ENCODE assay signal across 12 cellular contexts in genomic region chr2:190563109-190563508, GRCh38. TPM values are rescaled to one million over a fixed set of nuclear protein-coding genes. Genes with fewer than 3 reads are reported as not detected.
DNase-seq lines count a peak whose midpoint lies in the region; ATAC-seq, FAIRE-seq and TF ChIP-seq lines count a peak whose summit lies in the region.
"Had no signal": no experiment of that assay in that cellular context is flagged by ENCODE, and none has a peak within 500 bp of the region (broad histone marks: within the 10 kb centered on the region; RNA-seq: fewer than 3 reads in every experiment).

No MANE protein-coding gene starts in this region.

- peaks cover 18% of the 10 kb centered on the region for H3K36me3 Mint-ChIP-seq in activated CD8-positive, alpha-beta memory T cell treated with anti-CD3 and anti-CD28 coated beads, Interleukin-2, amount 10 ng/mL, durations not matched to agents 7 days and 5 days
- H3K36me3 Mint-ChIP-seq in natural killer cell: peaks cover 19% of the 10 kb centered on the region

- no peak for TF ChIP-seq CTCF in natural killer cell (IDR thresholded peaks at IDR 0.05)

- H3K27ac Mint-ChIP-seq in activated CD8-positive, alpha-beta memory T cell treated with anti-CD3 and anti-CD28 coated beads, Interleukin-2, amount 10 ng/mL, durations not matched to agents 7 days and 5 days: no peak overlapping the region
- H3K27ac Mint-ChIP-seq in natural killer cell: peak overlapping the region; percentile 18 to 70

- peaks cover 11% of the 10 kb centered on the region for H3K9me3 Mint-ChIP-seq in activated CD8-positive, alpha-beta memory T cell treated with anti-CD3 and anti-CD28 coated beads, Interleukin-2, amount 10 ng/mL, durations not matched to agents 7 days and 5 days (ENCODE audit: low read depth)
- peaks cover 5 to 10% of the 10 kb centered on the region in 2 donors for H3K9me3 Mint-ChIP-seq in natural killer cell

- H3K4me3 Mint-ChIP-seq in activated CD8-positive, alpha-beta memory T cell treated with anti-CD3 and anti-CD28 coated beads, Interleukin-2, amount 10 ng/mL, durations not matched to agents 7 days and 5 days: no peak overlapping the region
- no peak overlapping the region for H3K4me3 Mint-ChIP-seq in natural killer cell

- peaks cover 4% of the 10 kb centered on the region for H3K4me1 Mint-ChIP-seq in activated CD8-positive, alpha-beta memory T cell treated with anti-CD3 and anti-CD28 coated beads, Interleukin-2, amount 10 ng/mL, durations not matched to agents 7 days and 5 days
- H3K4me1 Mint-ChIP-seq in natural killer cell: peaks cover 7 to 22% of the 10 kb centered on the region in 2 donors

- ATAC-seq in activated CD8-positive, alpha-beta memory T cell treated with anti-CD3 and anti-CD28 coated beads, Interleukin-2, amount 10 ng/mL, durations not matched to agents 7 days and 5 days: no peak
- peak; percentile 57 to 82 (median 71) for ATAC-seq in natural killer cell
- ATAC-seq: left colon had no signal

- in situ Hi-C loops in G401 (cut with HindIII; ENCODE audit: low sequenced_read_pairs): no loop called here

- CTCF ChIA-PET in activated CD8-positive, alpha-beta memory T cell treated with anti-CD3 and anti-CD28 coated beads, Interleukin-2, amount 10 ng/mL, durations not matched to agents 7 days and 5 days (lab: Charles Lee): interaction anchor here (2.3 kb wide), 1 partner anchor 19 kb away, joined by 7 read pairs; no protein-coding TSS in a partner anchor

- FAIRE-seq in HTR-8/SVneo (lab: Jason Lieb, UNC): no peak

- no peaks in the 10 kb centered on the region for H3K27me3 Mint-ChIP-seq in activated CD8-positive, alpha-beta memory T cell treated with anti-CD3 and anti-CD28 coated beads, Interleukin-2, amount 10 ng/mL, durations not matched to agents 7 days and 5 days
- H3K27me3 Mint-ChIP-seq in natural killer cell (ENCODE audit: low read depth in 2 of 2): no peaks in the 10 kb centered on the region

- intact Hi-C loops in natural killer cell (cut with micrococcal nuclease): no loop called here

- DNase-seq in activated CD8-positive, alpha-beta memory T cell treated with anti-CD3 and anti-CD28 coated beads for 4 hours (ENCODE audit: low read depth in 2 of 2): peak; percentile 59 to 80
- DNase-seq in activated CD8-positive, alpha-beta memory T cell treated with anti-CD3 and anti-CD28 coated beads, Interleukin-2, amount 10 ng/mL, durations not matched to agents 7 days and 5 days: no peak
- DNase-seq in activated T-cell treated with anti-CD3 and anti-CD28 coated beads, Interleukin-2, amount 50 U/mL, for 1 hour: peak; percentile 36
- DNase-seq in natural killer cell: no peak
- DNase-seq in stimulated activated naive CD4-positive, alpha-beta T cell treated with Interleukin-2 at 50 U/mL for 16 hours (lab: John Stamatoyannopoulos, UW): peak; percentile 59
- no peak for DNase-seq in G401 (ENCODE audit: low spot score)
- no peak for DNase-seq in SKM-1 (lab: John Stamatoyannopoulos, UW; ENCODE audit: unreplicated experiment)
- DNase-seq in HTR-8/SVneo (ENCODE audit: insufficient read length, low spot score): no peak
- DNase-seq: anterior cingulate cortex, erythroblast, left colon, ovary had no signal

RNA-seq across cellular contexts. Expression of gene NEMP2, which starts 28.6 kb away (rescaled TPM):
- 10 to 100 TPM; 12.9 to 17.4 TPM for total RNA-seq in activated CD8-positive, alpha-beta memory T cell treated with anti-CD3 and anti-CD28 coated beads, Interleukin-2, amount 10 ng/mL, durations not matched to agents 7 days and 5 days
- 10 to 100 TPM; 17.2 to 21.0 (median 18.3) TPM for total RNA-seq in natural killer cell
- 4.9 and 5.1 TPM in 2 replicates for total RNA-seq in G401 (2014; rRNA removed; shearing (Covaris generic))

Comparison
In these comparisons a context has a peak if more than half of its experiments do, and no peak if none do; other contexts are left out.
1. DNase-seq: peak in activated CD8-positive, alpha-beta memory T cell treated with anti-CD3 and anti-CD28 coated beads for 4 hours (2 of 2), activated T-cell treated with anti-CD3 and anti-CD28 coated beads, Interleukin-2, amount 50 U/mL, for 1 hour (single experiment) and stimulated activated naive CD4-positive, alpha-beta T cell treated with Interleukin-2 at 50 U/mL for 16 hours (single experiment); none in activated CD8-positive, alpha-beta memory T cell treated with anti-CD3 and anti-CD28 coated beads, Interleukin-2, amount 10 ng/mL, durations not matched to agents 7 days and 5 days (single experiment), natural killer cell (single experiment), G401 (single experiment), SKM-1 (single experiment) and HTR-8/SVneo (single experiment).